Comparison of ENCODE assay signal across 1 cellular context in the genomic region with DNA sequence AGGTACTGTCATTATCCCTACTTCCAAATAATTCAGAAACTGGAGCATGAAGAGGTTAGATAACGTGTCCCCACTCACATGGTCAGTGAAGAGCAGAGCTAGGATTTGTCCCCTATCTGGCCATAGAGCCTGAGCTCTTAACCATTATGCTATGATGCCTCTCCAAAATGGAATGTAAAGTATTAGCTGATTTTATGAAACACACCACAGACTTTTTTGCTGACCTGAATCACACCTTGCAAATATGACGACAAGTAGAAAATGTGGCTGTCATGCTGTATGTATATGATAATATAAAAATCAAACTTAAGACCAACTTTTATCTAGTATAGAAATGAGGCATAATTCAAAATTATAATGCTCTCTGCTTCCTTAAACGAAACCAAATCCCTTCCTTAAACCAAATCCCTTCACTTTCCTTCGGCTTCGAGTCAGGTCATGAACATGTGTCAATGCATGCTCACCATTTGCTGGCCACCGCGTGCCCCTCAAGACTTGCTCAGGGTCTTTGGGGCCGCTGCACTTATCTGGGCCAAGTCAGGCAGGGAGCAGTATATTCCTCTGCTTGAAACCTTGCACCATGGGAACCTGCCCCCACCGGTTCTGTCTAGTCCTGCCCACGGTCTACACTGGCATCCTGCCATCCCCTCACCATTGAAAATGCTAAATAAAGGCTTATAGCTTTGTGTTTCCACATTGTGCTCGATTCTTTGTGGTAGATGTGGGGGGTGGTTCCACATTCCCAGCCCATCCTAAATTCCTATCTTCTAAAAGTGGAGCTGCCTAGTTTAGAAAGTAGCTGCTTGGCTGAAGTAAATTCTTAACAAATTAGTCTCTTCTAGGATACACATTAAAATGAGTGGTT.
TF ChIP-seq lines count a peak whose summit lies in the region.

No MANE protein-coding gene starts in this region.

TF ChIP-seq in HepG2, 621 proteins besides CTCF, POLR2A, EP300 and RAD21:
- TF ChIP-seq CAMTA2 (CRISPR knock-in tag; IDR thresholded peaks at IDR 0.05; ENCODE audit: borderline replicate concordance): no peak
- TF ChIP-seq MAFK (conservative IDR thresholded peaks at IDR 0.05 in 1 of 2, IDR thresholded peaks at IDR 0.05 in 1 of 2; ENCODE audit: low read length in 2 of 2): peak in 1 of 2 experiments; percentile 58; a peak in 2 of 4 replicates
- TF ChIP-seq, protein P1, sequence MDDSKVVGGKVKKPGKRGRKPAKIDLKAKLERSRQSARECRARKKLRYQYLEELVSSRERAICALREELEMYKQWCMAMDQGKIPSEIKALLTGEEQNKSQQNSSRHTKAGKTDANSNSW (CRISPR knock-in tag; IDR thresholded peaks at IDR 0.05; ENCODE audit: borderline replicate concordance): no peak
- TF ChIP-seq, protein P2, sequence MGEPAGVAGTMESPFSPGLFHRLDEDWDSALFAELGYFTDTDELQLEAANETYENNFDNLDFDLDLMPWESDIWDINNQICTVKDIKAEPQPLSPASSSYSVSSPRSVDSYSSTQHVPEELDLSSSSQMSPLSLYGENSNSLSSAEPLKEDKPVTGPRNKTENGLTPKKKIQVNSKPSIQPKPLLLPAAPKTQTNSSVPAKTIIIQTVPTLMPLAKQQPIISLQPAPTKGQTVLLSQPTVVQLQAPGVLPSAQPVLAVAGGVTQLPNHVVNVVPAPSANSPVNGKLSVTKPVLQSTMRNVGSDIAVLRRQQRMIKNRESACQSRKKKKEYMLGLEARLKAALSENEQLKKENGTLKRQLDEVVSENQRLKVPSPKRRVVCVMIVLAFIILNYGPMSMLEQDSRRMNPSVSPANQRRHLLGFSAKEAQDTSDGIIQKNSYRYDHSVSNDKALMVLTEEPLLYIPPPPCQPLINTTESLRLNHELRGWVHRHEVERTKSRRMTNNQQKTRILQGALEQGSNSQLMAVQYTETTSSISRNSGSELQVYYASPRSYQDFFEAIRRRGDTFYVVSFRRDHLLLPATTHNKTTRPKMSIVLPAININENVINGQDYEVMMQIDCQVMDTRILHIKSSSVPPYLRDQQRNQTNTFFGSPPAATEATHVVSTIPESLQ (CRISPR knock-in tag; conservative IDR thresholded peaks at IDR 0.05): no peak
- TF ChIP-seq MYC (CRISPR knock-in tag; IDR thresholded peaks at IDR 0.05; ENCODE audit: borderline replicate concordance): no peak
- peak; percentile 65 for TF ChIP-seq MAFF (IDR thresholded peaks at IDR 0.05; ENCODE audit: low read depth, low read length)
- no peak for TF ChIP-seq CCAR2 (optimal IDR thresholded peaks at IDR 0.05; ENCODE audit: low read depth, low read length)
- TF ChIP-seq, protein P3, sequence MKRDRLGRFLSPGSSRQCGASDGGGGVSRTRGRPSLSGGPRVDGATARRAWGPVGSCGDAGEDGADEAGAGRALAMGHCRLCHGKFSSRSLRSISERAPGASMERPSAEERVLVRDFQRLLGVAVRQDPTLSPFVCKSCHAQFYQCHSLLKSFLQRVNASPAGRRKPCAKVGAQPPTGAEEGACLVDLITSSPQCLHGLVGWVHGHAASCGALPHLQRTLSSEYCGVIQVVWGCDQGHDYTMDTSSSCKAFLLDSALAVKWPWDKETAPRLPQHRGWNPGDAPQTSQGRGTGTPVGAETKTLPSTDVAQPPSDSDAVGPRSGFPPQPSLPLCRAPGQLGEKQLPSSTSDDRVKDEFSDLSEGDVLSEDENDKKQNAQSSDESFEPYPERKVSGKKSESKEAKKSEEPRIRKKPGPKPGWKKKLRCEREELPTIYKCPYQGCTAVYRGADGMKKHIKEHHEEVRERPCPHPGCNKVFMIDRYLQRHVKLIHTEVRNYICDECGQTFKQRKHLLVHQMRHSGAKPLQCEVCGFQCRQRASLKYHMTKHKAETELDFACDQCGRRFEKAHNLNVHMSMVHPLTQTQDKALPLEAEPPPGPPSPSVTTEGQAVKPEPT (CRISPR knock-in tag; IDR thresholded peaks at IDR 0.05; ENCODE audit: low read depth): no peak
- TF ChIP-seq, protein P4, sequence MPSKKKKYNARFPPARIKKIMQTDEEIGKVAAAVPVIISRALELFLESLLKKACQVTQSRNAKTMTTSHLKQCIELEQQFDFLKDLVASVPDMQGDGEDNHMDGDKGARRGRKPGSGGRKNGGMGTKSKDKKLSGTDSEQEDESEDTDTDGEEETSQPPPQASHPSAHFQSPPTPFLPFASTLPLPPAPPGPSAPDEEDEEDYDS (CRISPR knock-in tag; IDR thresholded peaks at IDR 0.05): no peak
- no peak for TF ChIP-seq ZNF296 (CRISPR knock-in tag; conservative IDR thresholded peaks at IDR 0.05)
- TF ChIP-seq, protein P5, sequence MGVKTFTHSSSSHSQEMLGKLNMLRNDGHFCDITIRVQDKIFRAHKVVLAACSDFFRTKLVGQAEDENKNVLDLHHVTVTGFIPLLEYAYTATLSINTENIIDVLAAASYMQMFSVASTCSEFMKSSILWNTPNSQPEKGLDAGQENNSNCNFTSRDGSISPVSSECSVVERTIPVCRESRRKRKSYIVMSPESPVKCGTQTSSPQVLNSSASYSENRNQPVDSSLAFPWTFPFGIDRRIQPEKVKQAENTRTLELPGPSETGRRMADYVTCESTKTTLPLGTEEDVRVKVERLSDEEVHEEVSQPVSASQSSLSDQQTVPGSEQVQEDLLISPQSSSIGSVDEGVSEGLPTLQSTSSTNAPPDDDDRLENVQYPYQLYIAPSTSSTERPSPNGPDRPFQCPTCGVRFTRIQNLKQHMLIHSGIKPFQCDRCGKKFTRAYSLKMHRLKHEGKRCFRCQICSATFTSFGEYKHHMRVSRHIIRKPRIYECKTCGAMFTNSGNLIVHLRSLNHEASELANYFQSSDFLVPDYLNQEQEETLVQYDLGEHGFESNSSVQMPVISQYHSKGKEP (CRISPR knock-in tag; IDR thresholded peaks at IDR 0.05): no peak
- TF ChIP-seq, protein P6, sequence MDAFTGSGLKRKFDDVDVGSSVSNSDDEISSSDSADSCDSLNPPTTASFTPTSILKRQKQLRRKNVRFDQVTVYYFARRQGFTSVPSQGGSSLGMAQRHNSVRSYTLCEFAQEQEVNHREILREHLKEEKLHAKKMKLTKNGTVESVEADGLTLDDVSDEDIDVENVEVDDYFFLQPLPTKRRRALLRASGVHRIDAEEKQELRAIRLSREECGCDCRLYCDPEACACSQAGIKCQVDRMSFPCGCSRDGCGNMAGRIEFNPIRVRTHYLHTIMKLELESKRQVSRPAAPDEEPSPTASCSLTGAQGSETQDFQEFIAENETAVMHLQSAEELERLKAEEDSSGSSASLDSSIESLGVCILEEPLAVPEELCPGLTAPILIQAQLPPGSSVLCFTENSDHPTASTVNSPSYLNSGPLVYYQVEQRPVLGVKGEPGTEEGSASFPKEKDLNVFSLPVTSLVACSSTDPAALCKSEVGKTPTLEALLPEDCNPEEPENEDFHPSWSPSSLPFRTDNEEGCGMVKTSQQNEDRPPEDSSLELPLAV (CRISPR knock-in tag; conservative IDR thresholded peaks at IDR 0.05; ENCODE audit: low read depth): no peak
- no peak for TF ChIP-seq ZNF570 (CRISPR knock-in tag; IDR thresholded peaks at IDR 0.05; ENCODE audit: borderline replicate concordance)
- no peak for TF ChIP-seq ZKSCAN5 (CRISPR knock-in tag; IDR thresholded peaks at IDR 0.05)
- TF ChIP-seq HMG20A (CRISPR knock-in tag; IDR thresholded peaks at IDR 0.05; ENCODE audit: borderline replicate concordance): no peak
- no peak for TF ChIP-seq ZBTB38 (CRISPR knock-in tag; IDR thresholded peaks at IDR 0.05)
- no peak for TF ChIP-seq KLF12 (CRISPR knock-in tag; IDR thresholded peaks at IDR 0.05; ENCODE audit: borderline replicate concordance)
